ENCODE assay signal across 26 cellular contexts in the genomic region with DNA sequence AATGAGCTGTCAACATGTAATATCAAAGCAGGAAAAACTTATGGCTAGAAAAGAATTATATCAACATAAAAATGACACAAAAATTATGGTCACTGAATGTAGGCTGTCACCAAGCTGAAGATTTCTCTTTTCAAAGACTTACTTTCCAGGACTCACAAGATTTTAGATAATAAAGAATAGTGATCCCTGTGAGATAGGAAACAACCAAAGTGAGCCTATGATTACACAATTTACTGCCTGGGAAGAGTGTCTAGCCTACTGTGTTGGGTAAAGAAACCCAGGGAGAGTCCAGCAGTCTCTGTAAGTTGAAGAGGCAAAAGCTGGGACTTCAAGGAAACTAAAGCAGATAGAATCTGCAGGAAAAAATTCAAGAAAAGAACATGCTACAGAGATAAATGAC. TPM values are rescaled to one million over a fixed set of nuclear protein-coding genes. Genes with fewer than 3 reads are reported as not detected.
"Had no signal": no experiment of that assay in that cellular context is flagged by ENCODE, and none has a peak within 500 bp of the region (broad histone marks: within the 10 kb centered on the region; RNA-seq: fewer than 3 reads in every experiment).

No MANE protein-coding gene starts in this region.

- H3K27ac Mint-ChIP-seq: activated naive CD4-positive, alpha-beta T cell treated with anti-CD3 and anti-CD28 coated beads, Interleukin-2, amount 50 U/mL, for 72 hours; activated T-cell treated with anti-CD3 and anti-CD28 coated beads, Interleukin-2, amount 50 U/mL, for 24 hours; activated T-helper 17 cell treated with anti-CD3 and anti-CD28 coated beads, Interleukin-2, amount 50 U/mL, for 72 hours; nephron progenitor cell had no signal

- DNase-seq: activated CD8-positive, alpha-beta memory T cell treated with anti-CD3 and anti-CD28 coated beads for 24 hours; activated CD8-positive, alpha-beta memory T cell treated with anti-CD3 and anti-CD28 coated beads, Interleukin-2, amount 50 U/mL, for 4 hours; activated T-cell treated with anti-CD3 and anti-CD28 coated beads, Interleukin-2, amount 50 U/mL, for 24 hours; central memory CD4-positive, alpha-beta T cell; effector memory CD4-positive, alpha-beta T cell; glutamatergic neuron; kidney glomerular epithelial cell; left lung; midbrain; nephron progenitor cell; small intestine; stimulated activated CD4-positive, alpha-beta T cell treated with anti-CD3 and anti-CD28 coated beads, Interleukin-2, amount 100 ng/mL, for 24 hours; stimulated activated naive B cell treated with anti-CD40 and anti-IgM and Interleukin-4, amounts not matched to agents 10 μg/mL and 1 μg/mL and 100 μg/mL, for 72 hours; SW 1271; T-helper 2 cell; upper lobe of left lung had no signal

- H3K27ac ChIP-seq: hepatocyte, left lung, upper lobe of left lung had no signal

- H3K27me3 Mint-ChIP-seq: activated T-cell treated with anti-CD3 and anti-CD28 coated beads, Interleukin-2, amount 50 U/mL, for 24 hours; activated T-helper 17 cell treated with anti-CD3 and anti-CD28 coated beads, Interleukin-2, amount 50 U/mL, for 72 hours had no signal

- ATAC-seq: activated naive CD4-positive, alpha-beta T cell treated with anti-CD3 and anti-CD28 coated beads, Interleukin-2, amount 50 U/mL, for 72 hours; activated T-helper 17 cell treated with anti-CD3 and anti-CD28 coated beads, Interleukin-2, amount 50 U/mL, for 72 hours; left lung; sciatic nerve had no signal

- H3K9me3 Mint-ChIP-seq: activated naive CD4-positive, alpha-beta T cell treated with anti-CD3 and anti-CD28 coated beads, Interleukin-2, amount 50 U/mL, for 72 hours; activated T-cell treated with anti-CD3 and anti-CD28 coated beads, Interleukin-2, amount 50 U/mL, for 24 hours; activated T-helper 17 cell treated with anti-CD3 and anti-CD28 coated beads, Interleukin-2, amount 50 U/mL, for 72 hours; nephron progenitor cell; stimulated activated naive B cell treated with anti-CD40 and anti-IgM and Interleukin-4, amounts not matched to agents 10 μg/mL and 1 μg/mL and 100 μg/mL, for 72 hours had no signal

- H3K4me3 ChIP-seq: hepatocyte, left lung, lung, thoracic aorta, upper lobe of left lung had no signal

- H3K4me3 Mint-ChIP-seq: activated T-cell treated with anti-CD3 and anti-CD28 coated beads, Interleukin-2, amount 50 U/mL, for 24 hours; activated T-helper 17 cell treated with anti-CD3 and anti-CD28 coated beads, Interleukin-2, amount 50 U/mL, for 72 hours; immature natural killer cell; nephron progenitor cell; stimulated activated naive B cell treated with anti-CD40 and anti-IgM and Interleukin-4, amounts not matched to agents 10 μg/mL and 1 μg/mL and 100 μg/mL, for 72 hours had no signal

- H3K9me3 ChIP-seq: left lung, thoracic aorta, upper lobe of left lung had no signal

- H3K27me3 ChIP-seq: hepatocyte, left lung, upper lobe of left lung had no signal

- H3K36me3 ChIP-seq: left lung, thoracic aorta, upper lobe of left lung had no signal

RNA-seq across cellular contexts. Expression of a gene that starts 20.2 kb away (rescaled TPM):
- total RNA-seq: astrocyte, dermis microvascular lymphatic vessel endothelial cell, renal cortical epithelial cell had no signal
